20 cellular contexts compared by ENCODE assay signal in genomic region chr1:46083579-46083978, GRCh38.
"Had no signal": no experiment of that assay in that cellular context is flagged by ENCODE, and none has a peak within 500 bp of the region (broad histone marks: within the 10 kb centered on the region; RNA-seq: fewer than 3 reads in every experiment).

No MANE protein-coding gene starts in this region.

- H3K27ac Mint-ChIP-seq: T-cell had no signal

- H3K36me3 Mint-ChIP-seq: T-cell had no signal

- DNase-seq: Karpas-422, KG1, MM.1S, NCI-H1092 treated with DMSO at 0.1 percent for 48 hours, NCI-H1436, NCI-H187, NCI-H2029, NCI-H2081 treated with DMSO at 0.1 percent for 48 hours, NCI-H2171, NCI-H226, NCI-H446, NCI-H510A, NCI-H524 treated with DMSO at 0.1 percent for 48 hours, NCI-H69, NCI-H774, Peyer's patch, SHP77, SK-N-SH, SW 1271, T-cell had no signal

- H3K36me3 ChIP-seq: Peyer's patch had no signal

- H3K9me3 ChIP-seq: Peyer's patch, SK-N-SH had no signal

- H3K27me3 ChIP-seq: Peyer's patch had no signal

- H3K27ac ChIP-seq: Peyer's patch had no signal

- H3K4me3 ChIP-seq: Peyer's patch had no signal

- H3K4me3 Mint-ChIP-seq: T-cell had no signal

- H3K9ac ChIP-seq: SK-N-SH had no signal

- ATAC-seq: T-cell had no signal

- H3K4me1 Mint-ChIP-seq: T-cell had no signal

- H3K9me2 ChIP-seq: SK-N-SH had no signal

- H3K4me1 ChIP-seq: Peyer's patch had no signal
